ENCODE assay signal across 13 cellular contexts in genomic region chr6:3867616-3868502, GRCh38. TPM values are rescaled to one million over a fixed set of nuclear protein-coding genes. Genes with fewer than 3 reads are reported as not detected.
DNase-seq lines count a peak whose midpoint lies in the region; ATAC-seq, FAIRE-seq and TF ChIP-seq lines count a peak whose summit lies in the region.
"Had no signal": no experiment of that assay in that cellular context is flagged by ENCODE, and none has a peak within 500 bp of the region (broad histone marks: within the 10 kb centered on the region; RNA-seq: fewer than 3 reads in every experiment).

No MANE protein-coding gene starts in this region.

- TF ChIP-seq POLR2A in vagina (IDR thresholded peaks at IDR 0.05): no peak

- TF ChIP-seq CTCF in right atrium auricular region (IDR thresholded peaks at IDR 0.05) (no peak), foreskin fibroblast (IDR thresholded peaks at IDR 0.05; ENCODE audit: low read depth, low read length) (no peak), vagina (IDR thresholded peaks at IDR 0.05) (no peak), pancreas (IDR thresholded peaks at IDR 0.05) (no peak)

- no peaks in the 10 kb centered on the region for H3K36me3 ChIP-seq in right atrium auricular region
- no peaks in the 10 kb centered on the region for H3K36me3 ChIP-seq in vagina
- no peaks in the 10 kb centered on the region for H3K36me3 ChIP-seq in pancreas
- H3K36me3 ChIP-seq: BLaER1 treated with 17β-estradiol and CSF1 and Interleukin-3, amounts not matched to agents 10 nM and 100 nM had no signal

- peak; percentile 43 for DNase-seq in right atrium auricular region (ENCODE audit: low spot score)
- no peak for DNase-seq in Right ventricle myocardium superior
- no peak for DNase-seq in activated naive CD4-positive, alpha-beta T cell treated with anti-CD3 and anti-CD28 coated beads, Interleukin-2, amount 50 U/mL, for 72 hours (ENCODE audit: low spot score in 2 of 2)
- peak; percentile 63 to 81 for DNase-seq in foreskin fibroblast
- peak in 1 of 2 donors; percentile 42 for DNase-seq in vagina (ENCODE audit: extremely low spot score in 2 of 2)
- DNase-seq in cerebellar cortex (ENCODE audit: low spot score): no peak
- DNase-seq in pancreas: no peak
- no peak for DNase-seq in NAMALWA (ENCODE audit: low spot score)
- DNase-seq: NCI-H524 treated with DMSO at 0.1 percent for 48 hours had no signal

- H3K27ac ChIP-seq in right atrium auricular region: no peak overlapping the region
- H3K27ac ChIP-seq in vagina: peak overlapping the region; percentile 61
- H3K27ac ChIP-seq in pancreas: no peak overlapping the region
- H3K27ac ChIP-seq: BLaER1 treated with 17β-estradiol and CSF1 and Interleukin-3, amounts not matched to agents 10 nM and 100 nM had no signal

- H3K36me3 Mint-ChIP-seq in activated naive CD4-positive, alpha-beta T cell treated with anti-CD3 and anti-CD28 coated beads, Interleukin-2, amount 50 U/mL, for 72 hours: no peaks in the 10 kb centered on the region

- H3K9me3 ChIP-seq in right atrium auricular region: no peaks in the 10 kb centered on the region
- H3K9me3 ChIP-seq in vagina: no peaks in the 10 kb centered on the region
- no peaks in the 10 kb centered on the region for H3K9me3 ChIP-seq in pancreas

- H3K9me3 Mint-ChIP-seq in activated naive CD4-positive, alpha-beta T cell treated with anti-CD3 and anti-CD28 coated beads, Interleukin-2, amount 50 U/mL, for 72 hours: no peaks in the 10 kb centered on the region

- 82 to 85% methylated on average over 10 of the region's 10 CpGs for WGBS in pancreas, 2 donors

- peak overlapping the region; percentile 20 to 26 for H3K27ac Mint-ChIP-seq in activated naive CD4-positive, alpha-beta T cell treated with anti-CD3 and anti-CD28 coated beads, Interleukin-2, amount 50 U/mL, for 72 hours

- no peak for ATAC-seq in Right ventricle myocardium superior (ENCODE audit: poor library complexity)
- peak; percentile 79 to 94 for ATAC-seq in activated naive CD4-positive, alpha-beta T cell treated with anti-CD3 and anti-CD28 coated beads, Interleukin-2, amount 50 U/mL, for 72 hours
- no peak for ATAC-seq in pancreas
- ATAC-seq: K562 had no signal

- H3K27me3 ChIP-seq in right atrium auricular region (no peaks in the 10 kb centered on the region), vagina (no peaks in the 10 kb centered on the region), pancreas (no peaks in the 10 kb centered on the region)
- H3K27me3 ChIP-seq: BLaER1 treated with 17β-estradiol and CSF1 and Interleukin-3, amounts not matched to agents 10 nM and 100 nM had no signal

- H3K4me1 ChIP-seq in right atrium auricular region (no peaks in the 10 kb centered on the region), vagina (peaks cover 14% of the 10 kb centered on the region), pancreas (peaks cover 9 to 12% (median 10%) of the 10 kb centered on the region in 3 donors)

- FAIRE-seq in pancreas (lab: Jason Lieb, UNC): no peak
- FAIRE-seq: G401.6, islet of Langerhans, K562 had no signal

- intact Hi-C loops in Right ventricle myocardium superior (cut with DNase I): no loop called here
- intact Hi-C loops in vagina (cut with DNase I): no loop called here
- intact Hi-C loops in pancreas (cut with DNase I): no loop called here

- H3K4me3 ChIP-seq in right atrium auricular region (no peak overlapping the region), foreskin fibroblast (ENCODE audit: low read depth in 1 of 2, low read length in 2 of 2) (peak overlapping the region in 1 of 2 donors; percentile 18), vagina (no peak overlapping the region), pancreas (no peak overlapping the region)
- H3K4me3 ChIP-seq: BLaER1 treated with 17β-estradiol and CSF1 and Interleukin-3, amounts not matched to agents 10 nM and 100 nM; K562 had no signal

RNA-seq across cellular contexts. Expression of gene FAM50B, which starts 18.7 kb away (rescaled TPM):
- 10 to 100 TPM; 10.0 to 19.6 TPM for total RNA-seq in right atrium auricular region
- total RNA-seq in Right ventricle myocardium superior: 28.9 TPM
- 1 to 10 TPM; 5.7 to 7.5 TPM for total RNA-seq in activated naive CD4-positive, alpha-beta T cell treated with anti-CD3 and anti-CD28 coated beads, Interleukin-2, amount 50 U/mL, for 72 hours
- total RNA-seq in vagina: 4.9 TPM
- total RNA-seq in pancreas: 1 to 10 TPM; 3.6 to 8.7 (median 5.9) TPM
- polyA plus RNA-seq in pancreas: 1 to 10 TPM; 4.1 to 9.7 TPM

Comparison
In these comparisons a context has a peak if more than half of its experiments do, and no peak if none do; other contexts are left out.
1. DNase-seq: peak in right atrium auricular region (single experiment) and foreskin fibroblast (2 of 2); none in Right ventricle myocardium superior (single experiment), activated naive CD4-positive, alpha-beta T cell treated with anti-CD3 and anti-CD28 coated beads, Interleukin-2, amount 50 U/mL, for 72 hours (0 of 2), cerebellar cortex (single experiment), pancreas (0 of 6) and NAMALWA (single experiment).
2. ATAC-seq: peak in activated naive CD4-positive, alpha-beta T cell treated with anti-CD3 and anti-CD28 coated beads, Interleukin-2, amount 50 U/mL, for 72 hours (2 of 2); none in Right ventricle myocardium superior (single experiment) and pancreas (0 of 4).